ENCODE assay signal across 8 cellular contexts in the genomic region with DNA sequence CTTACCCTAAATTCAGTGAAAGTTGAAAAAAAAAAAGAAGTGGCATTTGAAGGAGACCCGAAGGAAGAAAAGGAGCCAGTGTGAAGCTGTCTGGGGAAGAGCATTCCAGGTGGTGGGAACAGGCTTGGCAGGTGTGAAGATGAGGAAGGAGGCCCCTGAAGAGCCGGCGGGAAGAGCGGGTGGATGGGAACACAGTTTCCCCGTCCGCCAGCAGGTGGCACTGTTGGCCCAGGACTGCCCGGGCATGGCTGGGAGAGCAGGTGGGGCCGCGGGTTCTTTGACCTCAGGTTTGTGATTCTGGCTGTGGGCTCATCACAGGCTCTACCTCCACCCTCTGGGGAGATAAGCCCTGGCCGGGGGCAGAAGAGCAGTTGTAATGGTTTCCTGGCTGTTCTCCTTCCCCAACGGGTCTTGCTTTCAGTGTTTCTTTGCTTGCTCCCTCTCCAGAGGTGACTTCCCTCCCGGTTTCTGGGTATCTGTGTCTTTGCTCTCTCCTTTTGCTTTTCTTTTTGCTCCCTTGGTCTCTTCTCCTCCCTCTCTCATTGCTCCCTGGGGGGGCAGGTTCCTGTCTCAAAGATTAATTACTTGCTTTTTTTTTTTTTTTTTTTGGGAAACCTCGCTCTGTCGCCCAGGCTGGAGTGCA. TPM values are rescaled to one million over a fixed set of nuclear protein-coding genes. Genes with fewer than 3 reads are reported as not detected.
A peak's percentile ranks its signal among the peaks of the same experiment; 100 is the strongest.
DNase-seq lines count a peak whose midpoint lies in the region; ATAC-seq lines count a peak whose summit lies in the region.

No MANE protein-coding gene starts in this region.

- ATAC-seq in HG03097 (IDR thresholded peaks at IDR 0.05; ENCODE audit: low FRiP score, unreplicated experiment) = no peak

- DNase-seq in AG08396 (ENCODE audit: low spot score) = peak; percentile 83
- peak; percentile 83 for DNase-seq in GM19238 (ENCODE audit: insufficient read length, low spot score)
- peak; percentile 30 for DNase-seq in NCI-H2227 treated with DMSO at 0.1 percent for 48 hours (lab: John Stamatoyannopoulos, UW)
- peak; percentile 89 for DNase-seq in activated CD4-positive, alpha-beta T cell treated with anti-CD3 and anti-CD28 coated beads for 48 hours
- DNase-seq in cerebellum (ENCODE audit: low spot score) = peak; percentile 87
- peak; percentile 83 for DNase-seq in left kidney (ENCODE audit: low read depth, low spot score)
- peak; percentile 85 for DNase-seq in stimulated activated CD4-positive, alpha-beta T cell treated with anti-CD3 and anti-CD28 coated beads, Interleukin-4, amount 100 ng/mL, for 24 hours

RNA-seq across cellular contexts. Expression of a gene that starts 32.3 kb away (rescaled TPM):
- 17.3 TPM for total RNA-seq in cerebellum

Comparison
In these comparisons a context has a peak if more than half of its experiments do, and no peak if none do; other contexts are left out.
1. DNase-seq: peak in every context shown above with its lines; median percentile 89 in activated CD4-positive, alpha-beta T cell treated with anti-CD3 and anti-CD28 coated beads for 48 hours; 87 in cerebellum; 85 in stimulated activated CD4-positive, alpha-beta T cell treated with anti-CD3 and anti-CD28 coated beads, Interleukin-4, amount 100 ng/mL, for 24 hours; 83 in AG08396; 83 in GM19238; 83 in left kidney; 30 in NCI-H2227 treated with DMSO at 0.1 percent for 48 hours.